ENCODE assay signal across 16 cellular contexts in genomic region chr10:24494236-24494635, GRCh38.
"Had no signal": no experiment of that assay in that cellular context is flagged by ENCODE, and none has a peak within 500 bp of the region (broad histone marks: within the 10 kb centered on the region; RNA-seq: fewer than 3 reads in every experiment).

No MANE protein-coding gene starts in this region.

- H3K4me1 Mint-ChIP-seq: memory B cell had no signal

- H3K4me1 ChIP-seq: upper lobe of right lung had no signal

- H3K36me3 Mint-ChIP-seq: memory B cell; natural killer cell treated with Interleukin-12 subunit alpha and Interleukin-12 subunit beta and Interleukin-15 and Interleukin-18, amount 100 ng/mL, for 72 hours had no signal

- H3K36me3 ChIP-seq: upper lobe of right lung had no signal

- H3K27ac ChIP-seq: dorsolateral prefrontal cortex, left ventricle myocardium inferior, upper lobe of right lung had no signal

- H3K4me3 Mint-ChIP-seq: activated T-helper 17 cell treated with anti-CD3 and anti-CD28 coated beads, Interleukin-2, amount 50 U/mL, for 72 hours; memory B cell; natural killer cell treated with Interleukin-12 subunit alpha and Interleukin-12 subunit beta and Interleukin-15 and Interleukin-18, amount 100 ng/mL, for 72 hours had no signal

- H3K27ac Mint-ChIP-seq: activated T-helper 17 cell treated with anti-CD3 and anti-CD28 coated beads, Interleukin-2, amount 50 U/mL, for 72 hours; memory B cell; natural killer cell treated with Interleukin-12 subunit alpha and Interleukin-12 subunit beta and Interleukin-15 and Interleukin-18, amount 100 ng/mL, for 72 hours had no signal

- H3K9me3 ChIP-seq: left ventricle myocardium inferior, upper lobe of right lung had no signal

- DNase-seq: activated CD4-positive, alpha-beta T cell treated with anti-CD3 and anti-CD28 coated beads for 1 hour; activated CD4-positive, alpha-beta T cell treated with anti-CD3 and anti-CD28 coated beads, Interleukin-2, amount 50 U/mL, for 4 hours; activated naive CD4-positive, alpha-beta T cell treated with Interleukin-2 at 50 U/mL for 16 hours; anterior cingulate cortex; dorsolateral prefrontal cortex; left ventricle myocardium inferior; stimulated activated CD4-positive, alpha-beta T cell treated with anti-CD3 and anti-CD28 coated beads, Interleukin-15, amount 100 ng/mL, for 24 hours; stimulated activated CD4-positive, alpha-beta T cell treated with anti-CD3 and anti-CD28 coated beads, Interleukin-4, amount 100 ng/mL, for 4 hours; stimulated activated CD8-positive, alpha-beta memory T cell treated with anti-CD3 and anti-CD28 coated beads, Interleukin-4, amount 100 ng/mL, for 48 hours; stimulated activated naive CD8-positive, alpha-beta T cell treated with anti-CD3 and anti-CD28 coated beads, Interleukin-15, Interleukin-2, amounts not matched to agents 100 U/mL and 50 U/mL, for 24 hours; SW 1271; upper lobe of right lung had no signal

- H3K9me3 Mint-ChIP-seq: activated T-helper 17 cell treated with anti-CD3 and anti-CD28 coated beads, Interleukin-2, amount 50 U/mL, for 72 hours; memory B cell; natural killer cell treated with Interleukin-12 subunit alpha and Interleukin-12 subunit beta and Interleukin-15 and Interleukin-18, amount 100 ng/mL, for 72 hours had no signal

- H3K27me3 ChIP-seq: dorsolateral prefrontal cortex, upper lobe of right lung had no signal

- H3K4me3 ChIP-seq: dorsolateral prefrontal cortex, left ventricle myocardium inferior, upper lobe of right lung had no signal

- ATAC-seq: activated T-helper 17 cell treated with anti-CD3 and anti-CD28 coated beads, Interleukin-2, amount 50 U/mL, for 72 hours; esophagus mucosa; natural killer cell treated with Interleukin-12 subunit alpha and Interleukin-12 subunit beta and Interleukin-15 and Interleukin-18, amount 100 ng/mL, for 72 hours; stimulated activated naive CD8-positive, alpha-beta T cell treated with anti-CD3 and anti-CD28 coated beads, Interleukin-15, Interleukin-2, amounts not matched to agents 100 U/mL and 50 U/mL, for 24 hours; upper lobe of right lung had no signal
